In the genomic region with DNA sequence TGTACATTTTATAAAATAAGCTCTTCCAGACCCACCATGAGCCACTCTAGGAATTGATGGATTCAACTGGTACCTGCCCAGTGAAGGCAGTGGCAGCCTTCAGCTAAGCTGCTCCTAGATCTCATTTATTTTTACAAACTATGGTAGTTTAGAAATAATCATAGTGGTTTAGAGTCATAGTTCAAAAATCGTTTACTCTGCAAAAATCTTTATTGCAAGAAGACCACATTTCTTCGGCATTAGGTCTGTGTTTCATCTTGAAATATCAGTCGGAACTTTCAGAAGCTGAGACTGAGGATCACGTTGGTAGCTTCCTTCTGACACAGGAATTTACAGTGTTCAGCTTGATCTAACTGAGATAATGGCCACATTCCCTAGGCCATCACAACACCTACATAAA, we compare ENCODE assay signal across 29 cellular contexts.
"Had no signal": no experiment of that assay in that cellular context is flagged by ENCODE, and none has a peak within 500 bp of the region (broad histone marks: within the 10 kb centered on the region; RNA-seq: fewer than 3 reads in every experiment).

No MANE protein-coding gene starts in this region.

- FAIRE-seq: bronchial epithelial cell, TTC549 had no signal

- ATAC-seq: activated CD8-positive, alpha-beta memory T cell treated with anti-CD3 and anti-CD28 coated beads, Interleukin-2, amount 10 ng/mL, durations not matched to agents 7 days and 5 days; activated CD8-positive, alpha-beta T cell treated with anti-CD3 and anti-CD28 coated beads, Interleukin-2, amount 10 ng/mL, durations not matched to agents 7 days and 5 days; activated naive CD8-positive, alpha-beta T cell treated with anti-CD3 and anti-CD28 coated beads, Interleukin-2, amount 50 U/mL, for 24 hours had no signal

- DNase-seq: activated B cell treated with CpG ODN at 0.5 μM for 24 hours; activated CD4-positive, alpha-beta memory T cell treated with anti-CD3 and anti-CD28 coated beads, Interleukin-2, amount 10 ng/mL, durations not matched to agents 7 days and 5 days; activated CD4-positive, alpha-beta T cell treated with anti-CD3 and anti-CD28 coated beads for 4 hours; activated CD4-positive, alpha-beta T cell treated with anti-CD3 and anti-CD28 coated beads, Interleukin-2, amount 10 ng/mL, durations not matched to agents 24 days and 14 days; activated CD4-positive, alpha-beta T cell treated with anti-CD3 and anti-CD28 coated beads, Interleukin-2, amount 50 U/mL, for 48 hours; activated CD4-positive, CD25-positive, alpha-beta regulatory T cell treated with anti-CD3 and anti-CD28 coated beads, Interleukin-2, amount 50 U/mL, for 72 hours; activated CD8-positive, alpha-beta memory T cell treated with anti-CD3 and anti-CD28 coated beads for 24 hours; activated CD8-positive, alpha-beta memory T cell treated with anti-CD3 and anti-CD28 coated beads, Interleukin-2, amount 10 ng/mL, durations not matched to agents 7 days and 5 days; activated CD8-positive, alpha-beta memory T cell treated with anti-CD3 and anti-CD28 coated beads, Interleukin-2, amount 50 U/mL, for 48 hours; activated CD8-positive, alpha-beta T cell treated with anti-CD3 and anti-CD28 coated beads, Interleukin-2, amount 10 ng/mL, durations not matched to agents 7 days and 5 days; activated effector memory CD4-positive, alpha-beta T cell treated with Interleukin-2 at 50 U/mL for 16 hours; activated gamma-delta T cell; activated naive CD4-positive, alpha-beta T cell treated with anti-CD3 and anti-CD28 coated beads, Interleukin-2, amount 10 ng/mL, durations not matched to agents 7 days and 5 days; activated naive CD4-positive, alpha-beta T cell treated with Interleukin-2 at 50 U/mL for 16 hours; activated naive CD8-positive, alpha-beta T cell treated with anti-CD3 and anti-CD28 coated beads, Interleukin-2, amount 10 ng/mL, durations not matched to agents 7 days and 5 days; activated naive CD8-positive, alpha-beta T cell treated with anti-CD3 and anti-CD28 coated beads, Interleukin-2, amount 50 U/mL, for 24 hours; activated T-cell treated with anti-CD3 and anti-CD28 coated beads, Interleukin-2, amount 50 U/mL, for 24 hours; activated T-cell treated with anti-CD3 and anti-CD28 coated beads, Interleukin-2, amount 50 U/mL, for 48 hours; amygdala; anterior cingulate cortex; caudate nucleus; cerebellar nuclear complex; T-helper 2 cell; T-helper 9 cell had no signal

- H3K4me3 ChIP-seq: ascending aorta, cardiac muscle cell had no signal

- H3K27me3 ChIP-seq: ascending aorta, cardiac muscle cell had no signal

- H3K4me1 ChIP-seq: ascending aorta had no signal

- H3K27ac ChIP-seq: ascending aorta, cardiac muscle cell, VCaP had no signal

- H3K36me3 ChIP-seq: ascending aorta, cardiac muscle cell had no signal

- H3K9me3 ChIP-seq: ascending aorta had no signal
